ENCODE assay signal across 1 cellular context in the genomic region with DNA sequence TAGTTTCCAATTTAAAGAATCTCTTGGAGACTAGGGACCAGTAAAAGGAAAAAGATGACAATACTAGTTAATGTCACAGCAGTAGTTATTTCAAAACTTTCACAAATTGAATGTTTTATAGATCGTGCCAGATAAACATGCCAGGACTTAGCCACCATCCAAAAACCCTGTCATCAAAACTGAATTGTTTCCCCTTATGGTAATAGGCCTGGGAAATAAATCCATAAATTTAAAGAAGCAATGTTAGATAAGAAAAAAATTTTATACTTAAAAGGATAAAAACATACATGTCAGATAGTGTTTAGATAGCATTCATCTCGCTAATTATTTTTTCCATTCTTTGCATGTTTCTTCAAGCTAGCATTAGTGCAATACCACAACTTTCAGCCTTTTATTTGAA.
TF ChIP-seq lines count a peak whose summit lies in the region.

No MANE protein-coding gene starts in this region.

TF ChIP-seq in SK-N-SH, 30 proteins besides CTCF, POLR2A, EP300 and RAD21 (continued from another document):
- TF ChIP-seq, protein P1, sequence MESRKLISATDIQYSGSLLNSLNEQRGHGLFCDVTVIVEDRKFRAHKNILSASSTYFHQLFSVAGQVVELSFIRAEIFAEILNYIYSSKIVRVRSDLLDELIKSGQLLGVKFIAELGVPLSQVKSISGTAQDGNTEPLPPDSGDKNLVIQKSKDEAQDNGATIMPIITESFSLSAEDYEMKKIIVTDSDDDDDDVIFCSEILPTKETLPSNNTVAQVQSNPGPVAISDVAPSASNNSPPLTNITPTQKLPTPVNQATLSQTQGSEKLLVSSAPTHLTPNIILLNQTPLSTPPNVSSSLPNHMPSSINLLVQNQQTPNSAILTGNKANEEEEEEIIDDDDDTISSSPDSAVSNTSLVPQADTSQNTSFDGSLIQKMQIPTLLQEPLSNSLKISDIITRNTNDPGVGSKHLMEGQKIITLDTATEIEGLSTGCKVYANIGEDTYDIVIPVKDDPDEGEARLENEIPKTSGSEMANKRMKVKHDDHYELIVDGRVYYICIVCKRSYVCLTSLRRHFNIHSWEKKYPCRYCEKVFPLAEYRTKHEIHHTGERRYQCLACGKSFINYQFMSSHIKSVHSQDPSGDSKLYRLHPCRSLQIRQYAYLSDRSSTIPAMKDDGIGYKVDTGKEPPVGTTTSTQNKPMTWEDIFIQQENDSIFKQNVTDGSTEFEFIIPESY (IDR thresholded peaks at IDR 0.05; ENCODE audit: borderline replicate concordance, low read depth): 0 out of 2 replicates have a peak, but pooled peaks have one; percentile 40
- 0 out of 2 replicates have a peak, but pooled peaks have one; percentile 37 for TF ChIP-seq SIN3A (IDR thresholded peaks at IDR 0.05; ENCODE audit: borderline replicate concordance, low read depth, low read length)
- no peak for TF ChIP-seq FOXJ3 (CRISPR knock-in tag; IDR thresholded peaks at IDR 0.05)
- TF ChIP-seq EZH2phosphoT487 (IDR thresholded peaks at IDR 0.05; ENCODE audit: borderline replicate concordance, low read depth): no peak
- peak; percentile 88 for TF ChIP-seq TCF12 (IDR thresholded peaks at IDR 0.05)
- TF ChIP-seq, protein P2, sequence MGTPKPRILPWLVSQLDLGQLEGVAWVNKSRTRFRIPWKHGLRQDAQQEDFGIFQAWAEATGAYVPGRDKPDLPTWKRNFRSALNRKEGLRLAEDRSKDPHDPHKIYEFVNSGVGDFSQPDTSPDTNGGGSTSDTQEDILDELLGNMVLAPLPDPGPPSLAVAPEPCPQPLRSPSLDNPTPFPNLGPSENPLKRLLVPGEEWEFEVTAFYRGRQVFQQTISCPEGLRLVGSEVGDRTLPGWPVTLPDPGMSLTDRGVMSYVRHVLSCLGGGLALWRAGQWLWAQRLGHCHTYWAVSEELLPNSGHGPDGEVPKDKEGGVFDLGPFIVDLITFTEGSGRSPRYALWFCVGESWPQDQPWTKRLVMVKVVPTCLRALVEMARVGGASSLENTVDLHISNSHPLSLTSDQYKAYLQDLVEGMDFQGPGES (IDR thresholded peaks at IDR 0.05; ENCODE audit: low read depth, low read length): no peak
- TF ChIP-seq POLR2AphosphoS5 (IDR thresholded peaks at IDR 0.05; ENCODE audit: low read depth, low read length): peak; percentile 54; the same call in 1 of the 2 replicates
- TF ChIP-seq RFX5 (IDR thresholded peaks at IDR 0.05; ENCODE audit: low read length): no peak
- TF ChIP-seq, protein P3, sequence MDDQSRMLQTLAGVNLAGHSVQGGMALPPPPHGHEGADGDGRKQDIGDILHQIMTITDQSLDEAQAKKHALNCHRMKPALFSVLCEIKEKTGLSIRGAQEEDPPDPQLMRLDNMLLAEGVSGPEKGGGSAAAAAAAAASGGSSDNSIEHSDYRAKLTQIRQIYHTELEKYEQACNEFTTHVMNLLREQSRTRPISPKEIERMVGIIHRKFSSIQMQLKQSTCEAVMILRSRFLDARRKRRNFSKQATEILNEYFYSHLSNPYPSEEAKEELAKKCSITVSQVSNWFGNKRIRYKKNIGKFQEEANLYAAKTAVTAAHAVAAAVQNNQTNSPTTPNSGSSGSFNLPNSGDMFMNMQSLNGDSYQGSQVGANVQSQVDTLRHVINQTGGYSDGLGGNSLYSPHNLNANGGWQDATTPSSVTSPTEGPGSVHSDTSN (IDR thresholded peaks at IDR 0.05): peak; percentile 93
- peak; percentile 94 for TF ChIP-seq FOXM1 (IDR thresholded peaks at IDR 0.05; ENCODE audit: low read depth)
- TF ChIP-seq, protein P4, sequence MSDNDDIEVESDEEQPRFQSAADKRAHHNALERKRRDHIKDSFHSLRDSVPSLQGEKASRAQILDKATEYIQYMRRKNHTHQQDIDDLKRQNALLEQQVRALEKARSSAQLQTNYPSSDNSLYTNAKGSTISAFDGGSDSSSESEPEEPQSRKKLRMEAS (IDR thresholded peaks at IDR 0.05; ENCODE audit: low read depth): no peak
- no peak; the same call in 1 of the 2 replicates for TF ChIP-seq FOSL2 (IDR thresholded peaks at IDR 0.05; ENCODE audit: borderline replicate concordance, low read depth)
- TF ChIP-seq CHD2 (IDR thresholded peaks at IDR 0.05; ENCODE audit: low read length, partially characterized antibody): no peak
- TF ChIP-seq MEF2A (IDR thresholded peaks at IDR 0.05; ENCODE audit: borderline replicate concordance, low read depth): peak; percentile 53; the same call in 1 of the 2 replicates
- TF ChIP-seq JUND (IDR thresholded peaks at IDR 0.05): peak; percentile 82
TF ChIP-seq in SK-N-SH: peak in this region for 10.
